In genomic region chr5:3612561-3613175, GRCh38 we compare ENCODE assay signal across 25 cellular contexts. TPM values are rescaled to one million over a fixed set of nuclear protein-coding genes. Genes with fewer than 3 reads are reported as not detected.
DNase-seq lines count a peak whose midpoint lies in the region; ATAC-seq, FAIRE-seq and TF ChIP-seq lines count a peak whose summit lies in the region.
"Had no signal": no experiment of that assay in that cellular context is flagged by ENCODE, and none has a peak within 500 bp of the region (broad histone marks: within the 10 kb centered on the region; RNA-seq: fewer than 3 reads in every experiment).

No MANE protein-coding gene starts in this region.

- no peaks in the 10 kb centered on the region for H3K4me1 ChIP-seq in left lung
- H3K4me1 ChIP-seq: A549, SJCRH30 had no signal

- H3K9me3 Mint-ChIP-seq in HFFc6, result peaks cover 67% of the 10 kb centered on the region
- H3K9me3 Mint-ChIP-seq: CD4-positive, alpha-beta T cell had no signal

- H3K27me3 ChIP-seq in bronchial epithelial cell (ENCODE audit: control insufficient read depth, insufficient read depth, low read length), result no peaks in the 10 kb centered on the region
- H3K27me3 ChIP-seq in left lung, result peaks cover 3 to 29% of the 10 kb centered on the region in 2 donors
- H3K27me3 ChIP-seq: SJCRH30 had no signal

- FAIRE-seq in bronchial epithelial cell (lab: Jason Lieb, UNC), result no peak
- FAIRE-seq: A549, GM18507, K562 had no signal

- peak; percentile 53 for ATAC-seq in left lung
- ATAC-seq in GM21447 (IDR thresholded peaks at IDR 0.05; ENCODE audit: unreplicated experiment), result no peak
- ATAC-seq: A549, K562, Panc1 had no signal

- intact Hi-C loops in left lung (cut with DNase I) (no loop called here), posterior vena cava (cut with DNase I) (no loop called here)

- no peaks in the 10 kb centered on the region; the same call in 1 of the 2 replicates for H3K36me3 Mint-ChIP-seq in HFFc6 (ENCODE audit: low read depth)

- no peaks in the 10 kb centered on the region for H3K4me1 Mint-ChIP-seq in HFFc6 (ENCODE audit: low read depth)

- DNase-seq in Daoy (ENCODE audit: low read depth), result peak; percentile 37
- DNase-seq in bronchial epithelial cell (ENCODE audit: low read depth), result peak; percentile 10
- no peak for DNase-seq in left lung
- no peak for DNase-seq in NCI-H226
- no peak for DNase-seq in HFFc6
- DNase-seq in posterior vena cava (ENCODE audit: low spot score), result no peak
- DNase-seq: CD4-positive, alpha-beta T cell; COR-L47; DMS 273 treated with DMSO at 0.1 percent for 48 hours; DMS79 treated with DMSO at 0.1 percent for 48 hours; NCI-H1092 treated with DMSO at 0.1 percent for 48 hours; NCI-H1436 treated with DMSO at 0.1 percent for 48 hours; NCI-H1930; NCI-H2227 treated with DMSO at 0.1 percent for 48 hours; NCI-H510A treated with DMSO at 0.1 percent for 48 hours; NCI-H748 treated with DMSO at 0.1 percent for 48 hours; NK-92 treated with Interleukin-12 subunit alpha and Interleukin-12 subunit beta, amount 100 ng/mL, for 24 hours; SJCRH30 had no signal

- no peaks in the 10 kb centered on the region for H3K9me3 ChIP-seq in left lung
- H3K9me3 ChIP-seq: A549, SJCRH30 had no signal

- TF ChIP-seq CTCF in bronchial epithelial cell (IDR thresholded peaks at IDR 0.05; ENCODE audit: insufficient read depth, low read length, severe bottlenecking), result no peak
- TF ChIP-seq CTCF in left lung (IDR thresholded peaks at IDR 0.05), result no peak
- no peak for TF ChIP-seq CTCF in HFFc6 (IDR thresholded peaks at IDR 0.05)

- H3K4me3 ChIP-seq in bronchial epithelial cell (ENCODE audit: low read depth, low read length), result no peak overlapping the region
- H3K4me3 ChIP-seq in left lung, result no peak overlapping the region
- H3K4me3 ChIP-seq: A549, K562, SJCRH30 had no signal

- no peaks in the 10 kb centered on the region; the same call in 1 of the 2 replicates for H3K27me3 Mint-ChIP-seq in HFFc6 (ENCODE audit: insufficient read depth)

- H3K36me3 ChIP-seq in bronchial epithelial cell (ENCODE audit: control insufficient read depth, insufficient read depth, low read length), result no peaks in the 10 kb centered on the region
- no peaks in the 10 kb centered on the region for H3K36me3 ChIP-seq in left lung
- H3K36me3 ChIP-seq: SJCRH30 had no signal

- H3K27ac Mint-ChIP-seq in HFFc6, result no peak overlapping the region
- H3K27ac Mint-ChIP-seq: CD4-positive, alpha-beta T cell had no signal

- H3K27ac ChIP-seq in left lung, result no peak overlapping the region
- H3K27ac ChIP-seq: A549, SJCRH30 had no signal

- H3K4me3 Mint-ChIP-seq in HFFc6, result no peak overlapping the region
- H3K4me3 Mint-ChIP-seq: CD4-positive, alpha-beta T cell had no signal

TF ChIP-seq in PFSK-1, 5 proteins besides CTCF, POLR2A, EP300 and RAD21:
- no peak for TF ChIP-seq SIN3A (IDR thresholded peaks at IDR 0.05; ENCODE audit: borderline replicate concordance, insufficient read depth, low read length)
- TF ChIP-seq POLR2AphosphoS5 (IDR thresholded peaks at IDR 0.05; ENCODE audit: low read depth, low read length), result 0 out of 2 replicates have a peak, but pooled peaks have one; percentile 4

RNA-seq across cellular contexts. Expression of gene IRX1, which starts 17.0 kb away (rescaled TPM):
- total RNA-seq in Daoy (2014; rRNA removed; shearing (Covaris generic)), result 14.1 and 19.0 TPM in 2 replicates
- polyA plus RNA-seq in PFSK-1 (2012; ENCODE audit: insufficient read length, low read depth), result 361 TPM
- total RNA-seq in bronchial epithelial cell (5.2 and 15.3 TPM in 2 replicates), left lung (10 to 100 TPM in 1 of 2 donors, 1 to 10 TPM in 1; 4.0 to 18.3 TPM), posterior vena cava (under 1 TPM in 1 of 2 donors, not detected in 1; 0.14 TPM)
- total RNA-seq in HFFc6 (2021; fragmentation: NEBNext Ultra II Directional; extraction: Animal tissue kit (Norgen Biotek cat#: 25700)), result not detected
- total RNA-seq: CD4-positive, alpha-beta T cell; K562; LHCN-M2 had no signal
- polyA plus RNA-seq: A549, K562 had no signal

Comparison
In these comparisons a context has a peak if more than half of its experiments do, and no peak if none do; other contexts are left out.
1. DNase-seq: peak in Daoy (single experiment) and bronchial epithelial cell (single experiment); none in left lung (0 of 2), NCI-H226 (single experiment), HFFc6 (single experiment) and posterior vena cava (single experiment).